Comparison of ENCODE assay signal across 1 cellular context in the genomic region with DNA sequence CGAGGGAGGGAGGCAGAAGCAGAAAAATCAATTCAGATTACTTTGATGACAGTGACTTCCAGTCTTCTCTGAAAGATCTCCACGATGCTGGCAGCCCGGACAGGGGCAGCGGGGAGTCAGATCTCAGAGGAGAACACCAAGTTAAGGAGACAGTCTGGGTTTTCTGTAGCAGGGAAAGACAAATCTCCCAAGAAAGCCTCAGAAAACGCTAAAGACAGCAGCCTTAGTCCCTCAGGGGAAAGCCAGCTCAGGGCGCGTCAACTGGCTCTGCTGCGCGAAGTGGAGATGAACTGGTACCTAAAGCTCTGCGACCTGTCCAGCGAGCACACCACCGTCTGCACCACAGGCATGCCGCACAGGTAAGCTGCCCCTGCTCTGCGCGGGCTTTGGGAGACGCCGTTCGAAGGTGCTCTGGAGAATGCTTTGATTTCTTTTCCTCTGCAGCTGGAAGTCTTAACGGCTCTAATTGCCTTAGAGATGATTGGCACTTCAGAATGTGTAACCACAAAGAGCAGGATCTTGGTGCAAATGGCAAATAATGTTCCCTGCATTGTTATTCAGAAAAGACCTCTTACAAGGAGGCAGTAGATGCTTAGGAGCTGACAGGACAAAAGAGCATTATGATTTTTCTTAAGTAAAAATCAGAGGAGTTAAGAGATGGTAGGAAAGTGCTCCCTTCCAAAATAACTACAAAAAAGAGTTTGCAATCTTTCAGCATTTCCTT.
TF ChIP-seq lines count a peak whose summit lies in the region.

TSS of gene KCNAB1 (plus strand) at position 51 of the 724 bp plus-strand sequence.

TF ChIP-seq in H1, 55 proteins besides CTCF, POLR2A, EP300 and RAD21:
- no peak for TF ChIP-seq SIX5 (IDR thresholded peaks at IDR 0.05; ENCODE audit: low read depth, low read length)
- TF ChIP-seq POU5F1 (IDR thresholded peaks at IDR 0.05; ENCODE audit: low read depth, low read length), result no peak
- no peak for TF ChIP-seq ASH2L (IDR thresholded peaks at IDR 0.05; ENCODE audit: low read length)
- TF ChIP-seq FOSL1 (IDR thresholded peaks at IDR 0.05; ENCODE audit: insufficient read depth, low read depth, low read length), result no peak
- no peak for TF ChIP-seq TEAD4 (IDR thresholded peaks at IDR 0.05; ENCODE audit: low read depth, low read length)
- no peak for TF ChIP-seq SUZ12 (IDR thresholded peaks at IDR 0.05; ENCODE audit: low read length)
- TF ChIP-seq BACH1 (IDR thresholded peaks at IDR 0.05; ENCODE audit: low read length), result no peak
- TF ChIP-seq TAF1 (IDR thresholded peaks at IDR 0.05; ENCODE audit: low read depth, low read length), result no peak
- no peak for TF ChIP-seq HDAC6 (IDR thresholded peaks at IDR 0.05; ENCODE audit: low read depth, low read length)
- TF ChIP-seq CBX8 (IDR thresholded peaks at IDR 0.05; ENCODE audit: borderline replicate concordance, low read depth, low read length), result no peak
